1 cellular context compared by ENCODE assay signal in the genomic region with DNA sequence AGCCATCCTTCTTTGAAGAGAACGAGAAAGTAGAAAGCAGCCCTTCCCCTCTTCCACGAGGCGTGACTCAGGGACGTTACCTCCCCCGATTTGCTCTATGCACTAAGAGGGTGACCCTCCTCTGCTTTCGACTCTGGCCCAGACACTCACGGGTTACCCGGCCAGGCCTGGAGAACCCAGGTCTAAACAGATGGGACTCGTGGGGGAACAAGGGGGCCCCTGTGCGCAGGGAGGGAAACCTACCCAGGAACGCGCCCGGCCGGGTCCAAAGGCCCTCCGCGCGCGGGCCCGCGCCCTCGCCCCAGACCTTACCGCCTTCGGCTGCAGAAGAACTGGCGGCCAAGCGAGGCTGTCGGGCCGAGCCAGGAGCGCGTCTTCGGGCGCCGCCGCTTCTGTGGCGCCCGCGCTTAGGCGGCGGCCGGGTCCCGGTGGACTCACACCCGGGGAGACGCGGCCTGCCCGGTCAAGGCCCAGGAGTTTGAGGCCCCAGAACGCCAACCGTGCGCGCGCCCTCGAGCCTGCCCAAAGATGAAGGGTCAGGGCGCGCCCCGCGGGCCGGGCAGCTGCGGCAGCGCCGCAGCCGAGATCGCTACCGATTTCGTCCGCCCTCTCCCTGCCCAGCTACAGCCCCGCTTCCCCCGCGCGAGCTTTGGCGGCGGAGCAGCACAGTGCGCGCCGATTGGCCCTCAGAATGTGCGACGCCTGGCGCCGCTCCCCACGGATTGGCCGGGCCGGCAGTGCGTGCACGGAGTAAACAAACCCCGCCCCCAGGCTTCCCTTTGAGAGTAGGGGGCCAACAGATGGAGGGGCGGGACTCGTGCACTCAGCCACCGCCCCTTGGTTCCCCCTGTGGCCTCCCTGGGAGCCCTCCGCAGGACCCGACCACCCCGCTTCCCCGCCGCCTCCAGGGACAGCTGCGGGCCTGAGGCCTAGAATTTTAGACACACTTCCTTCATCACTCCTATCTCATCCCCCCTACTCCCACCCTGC.
TF ChIP-seq lines count a peak whose summit lies in the region.

A gene with protein sequence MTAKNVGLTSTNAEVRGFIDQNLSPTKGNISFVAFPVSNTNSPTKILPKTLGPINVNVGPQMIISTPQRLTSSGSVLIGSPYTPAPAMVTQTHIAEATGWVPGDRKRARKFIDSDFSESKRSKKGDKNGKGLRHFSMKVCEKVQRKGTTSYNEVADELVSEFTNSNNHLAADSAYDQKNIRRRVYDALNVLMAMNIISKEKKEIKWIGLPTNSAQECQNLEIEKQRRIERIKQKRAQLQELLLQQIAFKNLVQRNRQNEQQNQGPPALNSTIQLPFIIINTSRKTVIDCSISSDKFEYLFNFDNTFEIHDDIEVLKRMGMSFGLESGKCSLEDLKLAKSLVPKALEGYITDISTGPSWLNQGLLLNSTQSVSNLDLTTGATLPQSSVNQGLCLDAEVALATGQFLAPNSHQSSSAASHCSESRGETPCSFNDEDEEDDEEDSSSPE (minus strand): TSS at position 674 of the 990 bp plus-strand sequence. CDS start 47,795 bp downstream, outside the sequence.

TF ChIP-seq in endothelial cell of umbilical vein, 7 proteins besides CTCF, POLR2A, EP300 and RAD21 (continued from another document):
- TF ChIP-seq EZH2 (IDR thresholded peaks at IDR 0.05; ENCODE audit: borderline replicate concordance, low read depth, low read length, severe bottlenecking), result no peak
